In the genomic region with DNA sequence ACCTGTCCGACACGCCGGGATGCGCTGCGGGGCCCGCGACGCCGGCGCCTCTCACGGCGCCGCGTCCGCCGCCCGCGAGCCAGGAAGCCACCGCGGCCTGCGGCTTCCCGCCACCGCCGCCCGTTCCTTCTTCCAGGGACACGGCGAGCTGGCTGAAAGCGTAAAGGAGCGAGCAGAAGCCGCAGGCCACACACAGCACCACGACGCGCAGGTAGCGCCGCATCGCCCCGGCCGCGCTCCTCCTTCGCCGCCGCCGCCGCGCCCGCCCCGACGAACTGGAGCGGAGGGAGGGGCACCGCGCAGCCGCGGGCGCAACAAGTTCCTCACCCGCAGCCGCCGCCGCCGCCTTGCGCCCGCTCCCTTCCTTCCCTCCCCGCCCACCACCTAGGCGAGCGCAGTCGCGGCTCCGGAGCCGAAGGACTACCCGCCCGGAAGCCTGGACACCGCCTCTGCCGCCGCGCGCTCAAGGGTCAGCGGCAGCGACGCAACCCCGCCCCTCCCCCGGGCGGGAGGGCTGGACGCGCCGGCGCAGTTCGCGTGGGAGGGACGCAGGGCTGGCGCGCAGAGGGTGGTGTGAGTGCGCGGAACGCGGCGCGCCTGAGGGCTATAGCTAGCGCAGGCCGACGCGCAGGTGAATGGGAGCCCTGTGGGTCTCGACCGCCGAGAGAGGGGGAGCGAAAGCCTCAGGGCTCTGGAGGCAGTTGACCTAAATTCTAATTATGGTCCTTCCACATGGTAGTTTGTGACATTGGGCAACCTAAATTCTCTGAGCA, we compare ENCODE assay signal across 8 cellular contexts. TPM values are rescaled to one million over a fixed set of nuclear protein-coding genes. Genes with fewer than 3 reads are reported as not detected.
DNase-seq lines count a peak whose midpoint lies in the region; ATAC-seq and TF ChIP-seq lines count a peak whose summit lies in the region.

Gene GXYLT1, minus strand, starts transcription at position 451 of the 773 bp plus-strand sequence. Its CDS starts 228 bp downstream, at position 223.

- H3K9me3 ChIP-seq in HUES64 (ENCODE audit: insufficient read depth, low read depth, low read length): no peaks in the 10 kb centered on the region
- H3K9me3 ChIP-seq in OCI-LY3 (ENCODE audit: insufficient read depth, low read length): no peaks in the 10 kb centered on the region
- H3K9me3 ChIP-seq in mucosa of descending colon: no peaks in the 10 kb centered on the region

- intact Hi-C loops in mucosa of descending colon (cut with DNase I, micrococcal nuclease): loop anchor here (10.0 kb wide), 1 partner anchor 180 kb away; the partner anchor contains the start of genes PPHLN1 (in 2 of the 2) and ZCRB1 (in 2 of the 2)

- peak; percentile 89 for ATAC-seq in GM21447 (IDR thresholded peaks at IDR 0.05; ENCODE audit: unreplicated experiment)
- peak; percentile 98 for ATAC-seq in mucosa of descending colon

- DNase-seq in D341Med (ENCODE audit: low spot score) (peak; percentile 93), activated T-cell treated with anti-CD3 and anti-CD28 coated beads for 24 hours (ENCODE audit: low read depth) (peak; percentile 79), epithelial cell of esophagus (ENCODE audit: low read depth) (peak; percentile 95), mucosa of descending colon (peak; percentile 92 to 97 (median 95))
- peak; percentile 54 to 55 for DNase-seq in stimulated activated CD8-positive, alpha-beta memory T cell treated with anti-CD3 and anti-CD28 coated beads, Interleukin-4, amount 100 ng/mL, for 1 hour (ENCODE audit: low read depth in 2 of 2, low spot score in 1 of 2)

- H3K4me2 ChIP-seq in OCI-LY3 (ENCODE audit: low read length): peak within 1 kb of the TSS; percentile 90

- H3K9ac ChIP-seq in HUES64 (ENCODE audit: low read depth, low read length) (peak within 1 kb of the TSS; percentile 79), OCI-LY3 (ENCODE audit: low read length) (peak within 1 kb of the TSS; percentile 69)

- under 1% methylated on average over 104 of the region's 104 CpGs for WGBS in HUES64

- TF ChIP-seq CTCF in OCI-LY3 (IDR thresholded peaks at IDR 0.05; ENCODE audit: low read depth, low read length): no peak
- TF ChIP-seq CTCF in epithelial cell of esophagus (IDR thresholded peaks at IDR 0.05; ENCODE audit: insufficient read depth, low read depth, low read length, missing control alignments): no peak
- no peak for TF ChIP-seq CTCF in mucosa of descending colon (IDR thresholded peaks at IDR 0.05)

- H4K20me1 ChIP-seq in OCI-LY3 (ENCODE audit: insufficient read depth, low read length): peaks cover 19% of the 10 kb centered on the region; the same call in 1 of the 2 replicates

- H3K27ac ChIP-seq in HUES64 (ENCODE audit: low read depth, low read length) (peak within 1 kb of the TSS; percentile 62; the same call in 1 of the 2 replicates), OCI-LY3 (ENCODE audit: low read length) (peak within 1 kb of the TSS; percentile 29)

- peak within 1 kb of the TSS; percentile 65 for H3K4me3 ChIP-seq in HUES64 (ENCODE audit: low read length)
- H3K4me3 ChIP-seq in OCI-LY3 (ENCODE audit: low read length): peak within 1 kb of the TSS; percentile 82
- H3K4me3 ChIP-seq in epithelial cell of esophagus (ENCODE audit: low read length): peak within 1 kb of the TSS; percentile 73
- H3K4me3 ChIP-seq in mucosa of descending colon: peak within 1 kb of the TSS; percentile 58

- peaks cover 32% of the 10 kb centered on the region for H3K27me3 ChIP-seq in HUES64 (ENCODE audit: insufficient read depth, low read length)
- no peaks in the 10 kb centered on the region for H3K27me3 ChIP-seq in OCI-LY3 (ENCODE audit: low read depth, low read length)

- peak within 1 kb of the TSS; percentile 95 for H2AFZ ChIP-seq in OCI-LY3 (ENCODE audit: low read depth, low read length)

- peaks cover 36% of the 10 kb centered on the region for H3K79me2 ChIP-seq in OCI-LY3 (ENCODE audit: low read length)

- no peaks in the 10 kb centered on the region for H3K36me3 ChIP-seq in HUES64 (ENCODE audit: insufficient read depth, low read length)
- H3K36me3 ChIP-seq in OCI-LY3 (replicated peaks; ENCODE audit: low read depth, low read length): no peaks in the 10 kb centered on the region
- H3K36me3 ChIP-seq in mucosa of descending colon (ENCODE audit: low read depth): no peaks in the 10 kb centered on the region

- H3K4me1 ChIP-seq in HUES64 (ENCODE audit: insufficient read depth, low read length): peaks cover 24% of the 10 kb centered on the region
- peaks cover 23% of the 10 kb centered on the region for H3K4me1 ChIP-seq in OCI-LY3 (ENCODE audit: low read length)
- peaks cover 8% of the 10 kb centered on the region for H3K4me1 ChIP-seq in mucosa of descending colon (ENCODE audit: low read depth)

RNA-seq across cellular contexts. Expression of gene GXYLT1, which starts in this region (rescaled TPM):
- polyA plus RNA-seq in HUES64 (2013, experiment 1 of 2): 11.1 TPM
- polyA plus RNA-seq in HUES64 (2013, experiment 2 of 2): 10.8 TPM
- total RNA-seq in mucosa of descending colon: 1 to 10 TPM; 7.4 to 8.8 (median 8.5) TPM

Comparison
In these comparisons a context has a peak if more than half of its experiments do, and no peak if none do; other contexts are left out.
1. Peak in every context shown above with its lines: DNase-seq, ATAC-seq, H3K4me3 ChIP-seq and H3K27ac ChIP-seq.